ENCODE assay signal across 7 cellular contexts in the genomic region with DNA sequence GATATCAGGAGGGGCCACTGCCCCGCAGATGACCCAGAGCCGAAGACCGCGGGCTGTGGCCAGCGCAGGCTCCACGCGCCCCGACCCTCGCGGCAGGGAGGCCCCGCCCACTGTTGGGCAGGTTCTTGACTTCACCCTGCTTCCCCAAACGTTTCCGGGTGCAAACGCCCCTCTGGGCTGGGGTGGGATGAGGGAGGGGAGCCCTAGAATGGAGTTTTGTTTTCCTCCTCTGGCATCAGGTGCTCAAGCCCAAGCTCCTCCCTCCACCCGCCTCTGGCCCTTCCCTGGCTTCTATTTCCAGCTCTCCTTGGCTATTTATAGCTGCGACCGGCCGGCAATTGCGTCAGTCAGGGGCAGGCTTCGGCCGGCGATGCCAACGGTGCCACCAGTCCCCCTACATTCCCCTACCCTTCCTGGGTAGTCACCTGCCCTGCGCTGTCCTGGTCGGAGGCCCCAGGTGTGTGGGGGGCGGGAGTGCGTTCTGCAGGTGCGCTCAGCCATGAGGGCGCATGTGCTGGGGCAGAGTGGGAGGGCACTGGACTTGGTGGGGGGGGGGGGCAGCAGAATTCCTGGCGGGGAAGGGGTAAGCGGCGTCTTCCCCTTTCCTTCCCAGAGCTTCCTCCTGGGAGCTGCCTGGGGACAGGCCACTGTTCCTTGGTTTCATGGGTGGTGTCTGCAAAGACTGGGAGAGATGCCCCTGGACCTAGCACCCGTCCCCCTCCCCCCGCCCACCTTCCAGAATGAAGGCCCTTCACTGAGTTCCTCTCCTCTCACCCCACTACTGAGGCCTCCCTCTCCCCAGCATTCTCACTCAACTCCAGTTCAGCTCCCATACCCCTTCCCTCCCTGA. TPM values are rescaled to one million over a fixed set of nuclear protein-coding genes. Genes with fewer than 3 reads are reported as not detected.
A peak's percentile ranks its signal among the peaks of the same experiment; 100 is the strongest.
DNase-seq lines count a peak whose midpoint lies in the region; ATAC-seq, FAIRE-seq and TF ChIP-seq lines count a peak whose summit lies in the region.

No MANE protein-coding gene starts in this region.

- peaks cover 9% of the 10 kb centered on the region for H3K27me3 Mint-ChIP-seq in glutamatergic neuron (ENCODE audit: unreplicated experiment)

- peaks cover 3% of the 10 kb centered on the region for H3K9me3 Mint-ChIP-seq in glutamatergic neuron (ENCODE audit: unreplicated experiment)

- TF ChIP-seq CTCF in glutamatergic neuron (IDR thresholded peaks at IDR 0.05; ENCODE audit: partially characterized antibody, unreplicated experiment) (no peak), parathyroid adenoma (IDR thresholded peaks at IDR 0.05) (no peak)

- H3K36me3 Mint-ChIP-seq in glutamatergic neuron (ENCODE audit: unreplicated experiment), result peaks cover 4% of the 10 kb centered on the region

- no peaks in the 10 kb centered on the region for H3K27me3 ChIP-seq in parathyroid adenoma (ENCODE audit: control insufficient read depth, insufficient read depth, low read length)

- no peak overlapping the region for H3K4me3 Mint-ChIP-seq in glutamatergic neuron (ENCODE audit: unreplicated experiment)

- H3K27ac Mint-ChIP-seq in glutamatergic neuron (ENCODE audit: unreplicated experiment), result no peak overlapping the region

- no peaks in the 10 kb centered on the region for H3K36me3 ChIP-seq in parathyroid adenoma (ENCODE audit: control insufficient read depth, insufficient read depth, low read length)

- H3K4me3 ChIP-seq in parathyroid adenoma (ENCODE audit: low read depth, low read length), result peak overlapping the region; percentile 22

- no peaks in the 10 kb centered on the region for H3K9me3 ChIP-seq in parathyroid adenoma (ENCODE audit: control insufficient read depth, low read length)

- H3K79me2 ChIP-seq in parathyroid adenoma, result no peaks in the 10 kb centered on the region

- peaks cover 3% of the 10 kb centered on the region for H3K4me1 Mint-ChIP-seq in glutamatergic neuron (ENCODE audit: low read depth, unreplicated experiment)

- peak overlapping the region; percentile 82 for H3K27ac ChIP-seq in parathyroid adenoma

- H3K4me2 ChIP-seq in parathyroid adenoma (ENCODE audit: low read length), result peak overlapping the region; percentile 63

- H3K4me1 ChIP-seq in parathyroid adenoma, result no peaks in the 10 kb centered on the region

- FAIRE-seq in GM12891 (lab: Jason Lieb, UNC), result no peak

- DNase-seq in HuH-7 (ENCODE audit: low spot score) (peak; percentile 69), SK-MEL-5 (ENCODE audit: low read depth, low spot score) (peak; percentile 70), glutamatergic neuron (peak; percentile 73), GM12891 (ENCODE audit: insufficient read length, low spot score) (no peak), NCI-H1048 (lab: John Stamatoyannopoulos, UW) (no peak)

- in situ Hi-C loops in SK-MEL-5 (cut with HindIII; ENCODE audit: low pct_unique_long_range_greater_than_20kb, low sequenced_read_pairs), result no loop called here

- peak overlapping the region; percentile 64 for H2AFZ ChIP-seq in parathyroid adenoma

- H3K9ac ChIP-seq in parathyroid adenoma, result no peak overlapping the region

- TF ChIP-seq POLR2A in GM12891 (IDR thresholded peaks at IDR 0.05; ENCODE audit: low read depth, low read length), result no peak

- no peak for ATAC-seq in GM19351 (IDR thresholded peaks at IDR 0.05; ENCODE audit: unreplicated experiment)

TF ChIP-seq in GM12891, 5 proteins besides CTCF, POLR2A, EP300 and RAD21:
- TF ChIP-seq POLR2AphosphoS5 (IDR thresholded peaks at IDR 0.05; ENCODE audit: low read depth, low read length) (no peak), TAF1 (IDR thresholded peaks at IDR 0.05; ENCODE audit: low read depth, low read length) (no peak), PAX5 (IDR thresholded peaks at IDR 0.05; ENCODE audit: insufficient read depth, low read length, severe bottlenecking) (no peak), SPI1 (IDR thresholded peaks at IDR 0.05; ENCODE audit: low read depth, low read length) (no peak), POU2F2 (IDR thresholded peaks at IDR 0.05; ENCODE audit: low read depth, low read length) (no peak)

RNA-seq across cellular contexts. Expression of a gene that starts 23.6 kb away (rescaled TPM):
- 0.48 and 0.85 TPM in 2 replicates for total RNA-seq in SK-MEL-5 (2014; rRNA removed; shearing (Covaris generic))
- polyA plus RNA-seq in SK-MEL-5 (2015; cell fraction: cytosol; rRNA removed), result 3.2 and 3.3 TPM in 2 replicates
- 1.7 and 4.6 TPM in 2 replicates for polyA plus RNA-seq in SK-MEL-5 (2015; cell fraction: nucleus; rRNA removed)
- total RNA-seq in glutamatergic neuron (ENCODE audit: unreplicated experiment), result 123 TPM
- 0.21 TPM for polyA plus RNA-seq in GM12891 (2012; ENCODE audit: low read depth, missing spikeins)

RNA-seq across cellular contexts. Expression of a gene that starts 36.6 kb away (rescaled TPM):
- total RNA-seq in SK-MEL-5 (2014; rRNA removed; shearing (Covaris generic)), result not detected in 2 replicates
- not detected in 2 replicates for polyA plus RNA-seq in SK-MEL-5 (2015; cell fraction: cytosol; rRNA removed)
- not detected in 2 replicates for polyA plus RNA-seq in SK-MEL-5 (2015; cell fraction: nucleus; rRNA removed)
- total RNA-seq in glutamatergic neuron (ENCODE audit: unreplicated experiment), result not detected
- polyA plus RNA-seq in GM12891 (2012; ENCODE audit: low read depth, missing spikeins), result not detected

RNA-seq across cellular contexts. Expression of a gene that starts 49.6 kb away (rescaled TPM):
- total RNA-seq in SK-MEL-5 (2014; rRNA removed; shearing (Covaris generic)), result 0.26 and 0.72 TPM in 2 replicates
- 0.33 and 0.61 TPM in 2 replicates for polyA plus RNA-seq in SK-MEL-5 (2015; cell fraction: cytosol; rRNA removed)
- not detected in 2 replicates for polyA plus RNA-seq in SK-MEL-5 (2015; cell fraction: nucleus; rRNA removed)
- total RNA-seq in glutamatergic neuron (ENCODE audit: unreplicated experiment), result not detected
- polyA plus RNA-seq in GM12891 (2012; ENCODE audit: low read depth, missing spikeins), result not detected

RNA-seq across cellular contexts. Expression of a gene that starts 59.8 kb away (rescaled TPM):
- total RNA-seq in SK-MEL-5 (2014; rRNA removed; shearing (Covaris generic)), result not detected in 2 replicates
- polyA plus RNA-seq in SK-MEL-5 (2015; cell fraction: cytosol; rRNA removed), result not detected in 2 replicates
- polyA plus RNA-seq in SK-MEL-5 (2015; cell fraction: nucleus; rRNA removed), result not detected in 2 replicates
- not detected for total RNA-seq in glutamatergic neuron (ENCODE audit: unreplicated experiment)
- not detected for polyA plus RNA-seq in GM12891 (2012; ENCODE audit: low read depth, missing spikeins)

Comparison
In these comparisons a context has a peak if more than half of its experiments do, and no peak if none do; other contexts are left out.
1. DNase-seq: peak in HuH-7 (single experiment), SK-MEL-5 (single experiment) and glutamatergic neuron (single experiment); none in GM12891 (single experiment) and NCI-H1048 (single experiment).
2. RNA of a gene that starts 23.6 kb away (total RNA-seq): 123 TPM in glutamatergic neuron (single experiment); 0.48 to 0.85 TPM in SK-MEL-5; every median in the first group is over 10 times any median in the second.